In genomic region chr14:104985675-104986486, GRCh38 we compare ENCODE assay signal across 8 cellular contexts. TPM values are rescaled to one million over a fixed set of nuclear protein-coding genes. Genes with fewer than 3 reads are reported as not detected.
A peak's percentile ranks its signal among the peaks of the same experiment; 100 is the strongest.
DNase-seq lines count a peak whose midpoint lies in the region; ATAC-seq and TF ChIP-seq lines count a peak whose summit lies in the region.

Gene CLBA1, plus strand, starts transcription at chr14:104985788. Its CDS starts 644 bp downstream, at chr14:104986432.

- H3K4me1 ChIP-seq in BE2C (no peaks in the 10 kb centered on the region; the same call in 1 of the 2 replicates), ectodermal cell (ENCODE audit: control insufficient read depth, insufficient read depth, low read length) (no peaks in the 10 kb centered on the region), lung (ENCODE audit: control insufficient read depth in 2 of 2, insufficient read depth in 2 of 2, low read length in 2 of 2) (peaks cover 3 to 8% of the 10 kb centered on the region in 2 donors)

- peak within 1 kb of the TSS; percentile 81 for H3K4me3 ChIP-seq in BE2C (ENCODE audit: low read depth, low read length)
- H3K4me3 ChIP-seq in ectodermal cell (ENCODE audit: insufficient read depth, low read depth, low read length), result peak within 1 kb of the TSS; percentile 83
- peak within 1 kb of the TSS; percentile 65 for H3K4me3 ChIP-seq in lung

- no peaks in the 10 kb centered on the region for H3K36me3 ChIP-seq in BE2C
- H3K36me3 ChIP-seq in ectodermal cell (ENCODE audit: control insufficient read depth, insufficient read depth, low read length), result no peaks in the 10 kb centered on the region
- no peaks in the 10 kb centered on the region for H3K36me3 ChIP-seq in lung (ENCODE audit: control insufficient read depth in 2 of 2, insufficient read depth in 2 of 2, low read length in 2 of 2)

- TF ChIP-seq CTCF in BE2C (IDR thresholded peaks at IDR 0.05; ENCODE audit: low read depth, low read length) (no peak), lung (IDR thresholded peaks at IDR 0.05; ENCODE audit: control extremely low read depth, extremely low read depth) (no peak)

- ATAC-seq in GM19025 (IDR thresholded peaks at IDR 0.05; ENCODE audit: low read depth, unreplicated experiment) (peak; percentile 96), HG03342 (IDR thresholded peaks at IDR 0.05; ENCODE audit: unreplicated experiment) (peak; percentile 94), lung (ENCODE audit: insufficient read depth, low FRiP score) (peak; percentile 95)

- H3K27me3 ChIP-seq in BE2C (no peaks in the 10 kb centered on the region), ectodermal cell (ENCODE audit: control insufficient read depth, insufficient read depth, low read length, poor library complexity, severe bottlenecking) (peaks cover 7% of the 10 kb centered on the region), lung (ENCODE audit: control insufficient read depth, insufficient read depth) (no peaks in the 10 kb centered on the region)

- H3K9me3 ChIP-seq in BE2C (no peaks in the 10 kb centered on the region), ectodermal cell (ENCODE audit: control insufficient read depth, low read length) (no peaks in the 10 kb centered on the region), lung (ENCODE audit: control insufficient read depth in 2 of 2, insufficient read depth in 1 of 2, low read length in 1 of 2) (no peaks in the 10 kb centered on the region)

- H3K27ac ChIP-seq in ectodermal cell (ENCODE audit: insufficient read depth, low read depth, low read length, poor library complexity, severe bottlenecking) (no peak within 1 kb of the TSS), lung (ENCODE audit: low read depth in 1 of 2, low read length in 1 of 2) (peak within 1 kb of the TSS; percentile 26 to 83)

- peak; percentile 95 for DNase-seq in BE2C
- peak; percentile 61 to 95 for DNase-seq in NCI-H526 (lab: John Stamatoyannopoulos, UW)
- DNase-seq in activated CD4-positive, alpha-beta T cell treated with anti-CD3 and anti-CD28 coated beads, Interleukin-2, amount 50 U/mL, for 24 hours (ENCODE audit: low read depth in 1 of 2, low spot score in 1 of 2), result peak; percentile 20 to 80
- no peak for DNase-seq in lung (ENCODE audit: low spot score)
- peak; percentile 71 to 79 (median 76) for DNase-seq in stimulated activated CD4-positive, alpha-beta T cell treated with anti-CD3 and anti-CD28 coated beads, TNF-alpha, amount 100 ng/mL, for 1 hour (ENCODE audit: low read depth in 3 of 3, low spot score in 1 of 3)

- WGBS in ectodermal cell, 2 experiments, result 5% methylated on average over 77 of the region's 77 CpGs
- WGBS in lung, 2 donors, result 2 to 3% methylated on average over 62 to 77 of the region's 77 CpGs

RNA-seq across cellular contexts. Expression of gene CLBA1, which starts in this region (rescaled TPM):
- polyA plus RNA-seq in BE2C (2012; ENCODE audit: insufficient read depth, insufficient read length, low read depth), result 15.3 TPM
- 12.3 TPM for polyA plus RNA-seq in ectodermal cell (2013, experiment 1 of 4)
- polyA plus RNA-seq in ectodermal cell (2013, experiment 2 of 4), result 14.8 TPM
- polyA plus RNA-seq in ectodermal cell (2013, experiment 3 of 4), result 11.2 TPM
- polyA plus RNA-seq in ectodermal cell (2013, experiment 4 of 4), result 13.4 TPM
- total RNA-seq in lung, result 10 to 100 TPM; 15.0 to 22.3 TPM
- polyA plus RNA-seq in lung, result 10 to 100 TPM; 12.3 to 12.5 TPM
